Comparison of ENCODE assay signal across 36 cellular contexts in the genomic region with DNA sequence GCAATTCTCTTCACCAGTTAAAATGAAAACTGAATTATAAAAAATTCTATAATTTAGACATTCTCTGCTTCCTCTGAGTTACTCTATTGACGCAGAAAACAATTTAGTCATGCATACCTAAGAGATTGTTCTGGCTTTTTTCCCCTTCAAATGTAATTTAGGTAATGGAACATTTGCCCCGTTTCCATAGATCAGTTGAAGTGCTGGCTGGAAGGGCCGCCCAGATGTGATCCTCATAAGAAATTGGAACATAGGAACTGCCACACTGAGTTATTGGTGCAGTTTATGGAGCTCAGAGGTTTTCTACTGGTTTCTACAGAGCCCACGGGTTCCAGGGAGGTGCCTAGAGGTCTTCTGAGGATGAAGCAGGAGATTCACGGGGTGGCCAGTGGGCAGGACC.
"Had no signal": no experiment of that assay in that cellular context is flagged by ENCODE, and none has a peak within 500 bp of the region (broad histone marks: within the 10 kb centered on the region; RNA-seq: fewer than 3 reads in every experiment).

No MANE protein-coding gene starts in this region.

- H3K27me3 ChIP-seq: ascending aorta, body of pancreas, brain microvascular endothelial cell, breast epithelium had no signal

- DNase-seq: activated CD4-positive, alpha-beta memory T cell treated with anti-CD3 and anti-CD28 coated beads, Interleukin-2, amount 10 ng/mL, durations not matched to agents 7 days and 5 days; activated CD4-positive, alpha-beta T cell treated with anti-CD3 and anti-CD28 coated beads for 1 hour; activated CD4-positive, alpha-beta T cell treated with anti-CD3 and anti-CD28 coated beads for 36 hours; activated CD4-positive, alpha-beta T cell treated with anti-CD3 and anti-CD28 coated beads for 48 hours; activated CD4-positive, alpha-beta T cell treated with anti-CD3 and anti-CD28 coated beads, Interleukin-2, amount 10 ng/mL, durations not matched to agents 7 days and 5 days; activated CD4-positive, alpha-beta T cell treated with anti-CD3 and anti-CD28 coated beads, Interleukin-2, amount 50 U/mL, for 48 hours; activated CD4-positive, CD25-positive, alpha-beta regulatory T cell; activated CD8-positive, alpha-beta memory T cell treated with anti-CD3 and anti-CD28 coated beads for 24 hours; activated CD8-positive, alpha-beta memory T cell treated with anti-CD3 and anti-CD28 coated beads, Interleukin-2, amount 10 ng/mL, durations not matched to agents 7 days and 5 days; activated CD8-positive, alpha-beta T cell treated with anti-CD3 and anti-CD28 coated beads, Interleukin-2, amount 10 ng/mL, durations not matched to agents 7 days and 5 days; activated effector memory CD4-positive, alpha-beta T cell treated with anti-CD3 and anti-CD28 coated beads, Interleukin-2, amount 50 U/mL, for 16 hours; activated gamma-delta T cell treated with Interleukin-2 at 50 U/mL for 16 hours; activated naive CD4-positive, alpha-beta T cell; activated naive CD4-positive, alpha-beta T cell treated with anti-CD3 and anti-CD28 coated beads for 36 hours; activated naive CD4-positive, alpha-beta T cell treated with anti-CD3 and anti-CD28 coated beads, Interleukin-2, amount 50 U/mL, for 16 hours; activated naive CD8-positive, alpha-beta T cell treated with anti-CD3 and anti-CD28 coated beads for 36 hours; activated T-cell treated with anti-CD3 and anti-CD28 coated beads for 4 hours; activated T-cell treated with anti-CD3 and anti-CD28 coated beads, Interleukin-2, amount 50 U/mL, for 1 hour; activated T-cell treated with anti-CD3 and anti-CD28 coated beads, Interleukin-2, amount 50 U/mL, for 4 hours; activated T-cell treated with anti-CD3 and anti-CD28 coated beads, Interleukin-2, amount 50 U/mL, for 72 hours; amygdala; anterior cingulate cortex; body of pancreas; brain microvascular endothelial cell; central memory CD4-positive, alpha-beta T cell; SW 1271; T-helper 1 cell; T-helper 2 cell; T-helper 9 cell; WERI-Rb-1 had no signal

- ATAC-seq: activated CD4-positive, alpha-beta T cell treated with anti-CD3 and anti-CD28 coated beads for 36 hours; activated CD4-positive, CD25-positive, alpha-beta regulatory T cell treated with anti-CD3 and anti-CD28 coated beads, Interleukin-2, amount 50 U/mL, for 24 hours; activated CD8-positive, alpha-beta memory T cell treated with anti-CD3 and anti-CD28 coated beads, Interleukin-2, amount 10 ng/mL, durations not matched to agents 7 days and 5 days; activated CD8-positive, alpha-beta T cell treated with anti-CD3 and anti-CD28 coated beads, Interleukin-2, amount 10 ng/mL, durations not matched to agents 7 days and 5 days; activated naive CD4-positive, alpha-beta T cell treated with anti-CD3 and anti-CD28 coated beads, Interleukin-2, amount 50 U/mL, for 72 hours; activated T-cell treated with anti-CD3 and anti-CD28 coated beads, Interleukin-2, amount 50 U/mL, for 4 hours; activated T-cell treated with anti-CD3 and anti-CD28 coated beads, Interleukin-2, amount 50 U/mL, for 72 hours; activated T-helper 17 cell treated with anti-CD3 and anti-CD28 coated beads, Interleukin-2, amount 50 U/mL, for 72 hours; body of pancreas; WTC11 had no signal

- H3K36me3 ChIP-seq: ascending aorta, brain microvascular endothelial cell, breast epithelium, WERI-Rb-1 had no signal

- H3K4me3 ChIP-seq: ascending aorta, body of pancreas, breast epithelium had no signal

- H3K9me3 ChIP-seq: ascending aorta, body of pancreas, breast epithelium had no signal

- H3K27ac ChIP-seq: ascending aorta, body of pancreas, brain microvascular endothelial cell, breast epithelium, WERI-Rb-1 had no signal

- H3K4me1 ChIP-seq: ascending aorta, body of pancreas, breast epithelium had no signal
